ENCODE assay signal across 14 cellular contexts in genomic region chr10:11260136-11260535, GRCh38.
DNase-seq lines count a peak whose midpoint lies in the region; ATAC-seq and TF ChIP-seq lines count a peak whose summit lies in the region.
"Had no signal": no experiment of that assay in that cellular context is flagged by ENCODE, and none has a peak within 500 bp of the region (broad histone marks: within the 10 kb centered on the region; RNA-seq: fewer than 3 reads in every experiment).

No MANE protein-coding gene starts in this region.

- H3K9me3 ChIP-seq in Caco-2: no peaks in the 10 kb centered on the region
- H3K9me3 ChIP-seq in WERI-Rb-1 (ENCODE audit: severe bottlenecking): no peaks in the 10 kb centered on the region
- H3K9me3 ChIP-seq: SJCRH30 had no signal

- H3K4me3 Mint-ChIP-seq in Caco-2 (ENCODE audit: unreplicated experiment) (no peak overlapping the region), memory B cell (no peak overlapping the region)
- H3K4me3 Mint-ChIP-seq: dendritic cell treated with granulocyte-macrophage colony-stimulating factor and Interleukin-4, amounts not matched to agents 40 ng/mL and 50 ng/mL, for 4 days had no signal

- peaks cover 2% of the 10 kb centered on the region for H3K27me3 ChIP-seq in Caco-2 (replicated peaks; ENCODE audit: control insufficient read depth, insufficient read depth, low read length)
- no peaks in the 10 kb centered on the region for H3K27me3 ChIP-seq in WERI-Rb-1 (ENCODE audit: insufficient read depth, low read depth, severe bottlenecking)
- H3K27me3 ChIP-seq: SJCRH30 had no signal

- BruUV-seq in Caco-2 (replicated peaks; lab: Mats Ljungman, UMichigan): no TSS peak

- H3K36me3 Mint-ChIP-seq in Caco-2 (ENCODE audit: insufficient read depth, unreplicated experiment) (peaks cover 4% of the 10 kb centered on the region), memory B cell (peaks cover 41% of the 10 kb centered on the region)

- intact Hi-C loops in Caco-2 (cut with micrococcal nuclease; ENCODE audit: unreplicated experiment): no loop called here

- H3K36me3 ChIP-seq in Caco-2 (ENCODE audit: control insufficient read depth, insufficient read depth, low read length) (no peaks in the 10 kb centered on the region), WERI-Rb-1 (no peaks in the 10 kb centered on the region)

- H3K27ac ChIP-seq in C4-2B: no peak overlapping the region
- no peak overlapping the region for H3K27ac ChIP-seq in WERI-Rb-1
- H3K27ac ChIP-seq: SJCRH30 had no signal

- peaks cover 60% of the 10 kb centered on the region for H3K27me3 Mint-ChIP-seq in Caco-2 (ENCODE audit: insufficient read depth, unreplicated experiment)
- H3K27me3 Mint-ChIP-seq in memory B cell: no peaks in the 10 kb centered on the region
- H3K27me3 Mint-ChIP-seq: dendritic cell treated with granulocyte-macrophage colony-stimulating factor and Interleukin-4, amounts not matched to agents 40 ng/mL and 50 ng/mL, for 4 days had no signal

- TF ChIP-seq CTCF in C4-2B (conservative IDR thresholded peaks at IDR 0.05): peak; percentile 34
- peak; percentile 17 to 24 for TF ChIP-seq CTCF in Caco-2 (IDR thresholded peaks at IDR 0.05; ENCODE audit: insufficient read depth in 1 of 2, low read depth in 1 of 2, low read length in 1 of 2, severe bottlenecking in 1 of 2, unreplicated experiment in 1 of 2)
- no peak for TF ChIP-seq CTCF in WERI-Rb-1 (IDR thresholded peaks at IDR 0.05; ENCODE audit: low read depth, low read length)

- H3K9me3 Mint-ChIP-seq in Caco-2 (ENCODE audit: unreplicated experiment) (no peaks in the 10 kb centered on the region), memory B cell (no peaks in the 10 kb centered on the region)
- H3K9me3 Mint-ChIP-seq: dendritic cell treated with granulocyte-macrophage colony-stimulating factor and Interleukin-4, amounts not matched to agents 40 ng/mL and 50 ng/mL, for 4 days had no signal

- H3K4me1 ChIP-seq in Caco-2: no peaks in the 10 kb centered on the region
- H3K4me1 ChIP-seq: SJCRH30 had no signal

- H3K4me3 ChIP-seq in Caco-2 (ENCODE audit: low read depth, low read length) (no peak overlapping the region), WERI-Rb-1 (ENCODE audit: low read depth, low read length) (no peak overlapping the region)
- H3K4me3 ChIP-seq: SJCRH30 had no signal

- H3K27ac Mint-ChIP-seq in Caco-2 (ENCODE audit: unreplicated experiment) (no peak overlapping the region), memory B cell (peak overlapping the region; percentile 93)
- H3K27ac Mint-ChIP-seq: dendritic cell treated with granulocyte-macrophage colony-stimulating factor and Interleukin-4, amounts not matched to agents 40 ng/mL and 50 ng/mL, for 4 days had no signal

- DNase-seq in Caco-2 (peak in 1 of 2 experiments; percentile 32), WERI-Rb-1 (peak; percentile 8), memory B cell (ENCODE audit: low spot score in 2 of 2) (no peak), DMS53 treated with DMSO at 0.1 percent for 48 hours (lab: John Stamatoyannopoulos, UW; ENCODE audit: unreplicated experiment) (no peak), dedifferentiated amniotic fluid mesenchymal stem cell (ENCODE audit: extremely low spot score) (no peak)
- DNase-seq: activated CD4-positive, CD25-positive, alpha-beta regulatory T cell treated with anti-CD3 and anti-CD28 coated beads, Interleukin-2, amount 50 U/mL, for 72 hours; Calu3; NCI-H146; NCI-H774; right cardiac atrium; SJCRH30 had no signal

- CTCF ChIA-PET in Caco-2 (lab: Charles Lee): interaction anchor here (1.0 kb wide), 1 partner anchor 10 kb away, joined by 3 read pairs; no protein-coding TSS in a partner anchor

- POLR2A ChIA-PET in Caco-2 (lab: Charles Lee): no interaction called here

- ATAC-seq in memory B cell (ENCODE audit: low read depth): no peak
- no peak for ATAC-seq in GM18502 (IDR thresholded peaks at IDR 0.05; ENCODE audit: poor library complexity, unreplicated experiment)
- ATAC-seq: right cardiac atrium had no signal

- H3K4me1 Mint-ChIP-seq in Caco-2 (ENCODE audit: low read depth, unreplicated experiment) (no peaks in the 10 kb centered on the region), memory B cell (peaks cover 63% of the 10 kb centered on the region)
